ENCODE assay signal across 21 cellular contexts in genomic region chr18:6207119-6207518, GRCh38.
DNase-seq lines count a peak whose midpoint lies in the region; ATAC-seq and TF ChIP-seq lines count a peak whose summit lies in the region.
"Had no signal": no experiment of that assay in that cellular context is flagged by ENCODE, and none has a peak within 500 bp of the region (broad histone marks: within the 10 kb centered on the region; RNA-seq: fewer than 3 reads in every experiment).

No MANE protein-coding gene starts in this region.

- H3K18ac ChIP-seq in IMR-90 (ENCODE audit: low read depth, low read length) (peak overlapping the region; percentile 21; the same call in 1 of the 2 replicates), mesenchymal stem cell (ENCODE audit: low read depth in 1 of 2, low read length in 2 of 2) (no peak overlapping the region)

- H2AK5ac ChIP-seq in IMR-90 (ENCODE audit: low read depth, low read length) (no peak overlapping the region), mesenchymal stem cell (ENCODE audit: low read length, severe bottlenecking) (no peak overlapping the region)

- in situ Hi-C loops in IMR-90 (cut with MboI; ENCODE audit: low sequenced_read_pairs): loop anchor here (25.0 kb wide), 1 partner anchor 680 kb away; no protein-coding TSS in a partner anchor

- no CpG with 5 or more reads among the region's 2 CpGs for WGBS in IMR-90 (ENCODE audit: extremely low coverage in 2 of 2, insufficient read length in 1 of 2), 2 experiments
- 45% methylated on average over 1 of the region's 2 CpGs for WGBS in mesenchymal stem cell

- H3K9ac ChIP-seq in IMR-90 (ENCODE audit: low read depth, low read length) (no peak overlapping the region), mesenchymal stem cell (ENCODE audit: low read length) (no peak overlapping the region)

- no peak for ATAC-seq in IMR-90 (ENCODE audit: low read depth)
- ATAC-seq: activated naive CD8-positive, alpha-beta T cell treated with anti-CD3 and anti-CD28 coated beads, Interleukin-2, amount 50 U/mL, for 24 hours; activated T-cell treated with anti-CD3 and anti-CD28 coated beads, Interleukin-2, amount 50 U/mL, for 4 hours; GM12878; left ventricle myocardium superior; naive thymus-derived CD4-positive, alpha-beta T cell had no signal

- H3K36me3 ChIP-seq in IMR-90 (ENCODE audit: control insufficient read depth, insufficient read depth, low read length) (no peaks in the 10 kb centered on the region), mesenchymal stem cell (ENCODE audit: control insufficient read depth in 1 of 2, insufficient read depth in 2 of 2, low read depth in 1 of 2, low read length in 2 of 2) (no peaks in the 10 kb centered on the region)
- H3K36me3 ChIP-seq: tibial artery had no signal

- intact Hi-C loops in IMR-90 (cut with micrococcal nuclease): no loop called here

- TF ChIP-seq RAD21 in IMR-90 (IDR thresholded peaks at IDR 0.05; ENCODE audit: low read length): no peak

- H3K23ac ChIP-seq in IMR-90 (ENCODE audit: low read depth, low read length) (no peak overlapping the region), mesenchymal stem cell (ENCODE audit: low read length in 2 of 2) (no peak overlapping the region)

- no peak overlapping the region for H2BK15ac ChIP-seq in IMR-90 (ENCODE audit: low read depth, low read length)
- no peak overlapping the region for H2BK15ac ChIP-seq in mesenchymal stem cell (ENCODE audit: low read depth, poor library complexity, severe bottlenecking)

- H3K4ac ChIP-seq in IMR-90 (ENCODE audit: low read depth, low read length) (peak overlapping the region; percentile 11; the same call in 1 of the 2 replicates), mesenchymal stem cell (ENCODE audit: low read depth in 1 of 2, low read length in 2 of 2) (no peak overlapping the region)

- H3K9me3 ChIP-seq in IMR-90 (ENCODE audit: control insufficient read depth, insufficient read depth, low read length) (no peaks in the 10 kb centered on the region), mesenchymal stem cell (ENCODE audit: control insufficient read depth, low read length) (no peaks in the 10 kb centered on the region)
- H3K9me3 ChIP-seq: tibial artery had no signal

- 0 out of 2 replicates have a peak overlapping the region, but pooled peaks have one; percentile 42 for H2BK20ac ChIP-seq in IMR-90 (ENCODE audit: low read depth, low read length)

- TF ChIP-seq POLR2A in IMR-90 (IDR thresholded peaks at IDR 0.05; ENCODE audit: low read depth, low read length): no peak

- peak; percentile 22 for DNase-seq in DMS79 (lab: John Stamatoyannopoulos, UW)
- peak; percentile 19 for DNase-seq in IMR-90
- peak; percentile 37 for DNase-seq in NCI-H774 (lab: John Stamatoyannopoulos, UW)
- DNase-seq in mesenchymal stem cell: peak; percentile 3
- no peak for DNase-seq in occipital lobe (lab: John Stamatoyannopoulos, UW)
- DNase-seq in activated CD4-positive, alpha-beta T cell treated with anti-CD3 and anti-CD28 coated beads, Interleukin-2, amount 50 U/mL, for 48 hours: no peak
- DNase-seq in substantia nigra (lab: John Stamatoyannopoulos, UW): no peak
- DNase-seq: activated CD4-positive, alpha-beta T cell treated with anti-CD3 and anti-CD28 coated beads for 4 hours; activated naive CD8-positive, alpha-beta T cell treated with anti-CD3 and anti-CD28 coated beads, Interleukin-2, amount 50 U/mL, for 24 hours; activated T-cell treated with anti-CD3 and anti-CD28 coated beads, Interleukin-2, amount 50 U/mL, for 4 hours; hypothalamus; Karpas-422; left ventricle myocardium superior; midbrain; naive thymus-derived CD4-positive, alpha-beta T cell; NCI-H2227 treated with DMSO at 0.1 percent for 48 hours; NK-92 treated with Interleukin-12 subunit alpha and Interleukin-12 subunit beta, amount 100 ng/mL, for 24 hours; PC-9; Right ventricle myocardium superior; tibial artery had no signal

- no peak overlapping the region for H2AK9ac ChIP-seq in IMR-90 (replicated peaks; ENCODE audit: low read depth, low read length, poor library complexity)

- no peak overlapping the region for H2AFZ ChIP-seq in IMR-90 (replicated peaks; ENCODE audit: low read length, poor library complexity)
- H2AFZ ChIP-seq in mesenchymal stem cell (ENCODE audit: low read depth, low read length): no peak overlapping the region
- H2AFZ ChIP-seq: PC-9 had no signal

- peaks cover 8% of the 10 kb centered on the region for H3K9me1 ChIP-seq in IMR-90 (ENCODE audit: insufficient read depth, low read length)

- H4K20me1 ChIP-seq in IMR-90 (ENCODE audit: insufficient read depth, low read length): no peaks in the 10 kb centered on the region

- no peak overlapping the region for H4K91ac ChIP-seq in IMR-90 (ENCODE audit: insufficient read depth, low read depth, low read length)
- H4K91ac ChIP-seq in mesenchymal stem cell (ENCODE audit: low read length): no peak overlapping the region

- no peak overlapping the region for H4K5ac ChIP-seq in IMR-90 (ENCODE audit: low read depth, low read length)

- H3K14ac ChIP-seq in IMR-90 (replicated peaks; ENCODE audit: low read depth, low read length) (0 out of 2 replicates have a peak overlapping the region, but pooled peaks have one; percentile 7), mesenchymal stem cell (ENCODE audit: low read length in 2 of 2) (no peak overlapping the region)

- dilution Hi-C loops in IMR-90 (cut with HindIII; ENCODE audit: low sequenced_read_pairs, unreplicated experiment): no loop called here

- TF ChIP-seq CTCF in IMR-90 (conservative IDR thresholded peaks at IDR 0.05; ENCODE audit: low read depth, low read length): no peak

- CTCF ChIA-PET in IMR-90 (lab: Yijun Ruan, JAX): interaction anchor here (0.8 to 2.0 kb wide), 4 partner anchors 9 to 339 kb away, joined by 3 to 5 read pairs (median 3); no protein-coding TSS in a partner anchor

- H3K4me2 ChIP-seq in IMR-90 (ENCODE audit: low read depth, low read length): no peak overlapping the region
- H3K4me2 ChIP-seq in mesenchymal stem cell (ENCODE audit: low read length, poor library complexity, severe bottlenecking): no peak overlapping the region
- H3K4me2 ChIP-seq: PC-9 had no signal

- H4K8ac ChIP-seq in IMR-90 (ENCODE audit: low read depth in 2 of 2, low read length in 2 of 2) (no peak overlapping the region; a peak in 1 of 4 replicates), mesenchymal stem cell (ENCODE audit: low read length) (no peak overlapping the region)

- no peak overlapping the region for H3K56ac ChIP-seq in IMR-90 (ENCODE audit: extremely low read depth, insufficient read depth, low read length)

- H3K4me3 ChIP-seq in IMR-90 (ENCODE audit: insufficient read depth, low read depth, low read length) (no peak overlapping the region), mesenchymal stem cell (ENCODE audit: insufficient read depth in 1 of 2, low read depth in 1 of 2, low read length in 2 of 2) (no peak overlapping the region)
- H3K4me3 ChIP-seq: GM12878, PC-9, tibial artery had no signal

- BruUV-seq in IMR-90 (replicated peaks; lab: Mats Ljungman, UMichigan): no TSS peak

- peak overlapping the region; percentile 60 for H2BK120ac ChIP-seq in IMR-90 (ENCODE audit: low read depth, low read length)
- H2BK120ac ChIP-seq in mesenchymal stem cell (ENCODE audit: low read depth, low read length): no peak overlapping the region

- H3K27ac ChIP-seq in IMR-90 (ENCODE audit: insufficient read depth, low read length) (no peak overlapping the region), mesenchymal stem cell (ENCODE audit: low read length, poor library complexity, severe bottlenecking) (no peak overlapping the region), substantia nigra (ENCODE audit: low read depth, low read length, poor library complexity, severe bottlenecking) (no peak overlapping the region)
- H3K27ac ChIP-seq: PC-9, tibial artery had no signal

- H3K79me1 ChIP-seq in IMR-90 (ENCODE audit: low read depth in 1 of 2, low read length in 2 of 2): no peaks in the 10 kb centered on the region
- H3K79me1 ChIP-seq in mesenchymal stem cell (replicated peaks; ENCODE audit: low read length, poor library complexity, severe bottlenecking): no peaks in the 10 kb centered on the region

- no peak overlapping the region for H2BK12ac ChIP-seq in mesenchymal stem cell (ENCODE audit: low read length in 2 of 2)

- H2BK5ac ChIP-seq in IMR-90 (ENCODE audit: low read depth, low read length, poor library complexity, severe bottlenecking) (no peak overlapping the region), mesenchymal stem cell (ENCODE audit: low read depth, low read length, poor library complexity, severe bottlenecking) (no peak overlapping the region)

- H3K4me1 ChIP-seq in IMR-90 (ENCODE audit: control insufficient read depth, insufficient read depth, low read length): peaks cover 4% of the 10 kb centered on the region; the same call in 1 of the 2 replicates
- no peaks in the 10 kb centered on the region for H3K4me1 ChIP-seq in mesenchymal stem cell (ENCODE audit: control insufficient read depth, insufficient read depth, low read depth, low read length)
- H3K4me1 ChIP-seq: tibial artery had no signal

- POLR2A ChIA-PET in IMR-90 (lab: Charles Lee; ENCODE audit: unreplicated experiment): no interaction called here

- H3K27me3 ChIP-seq in IMR-90 (ENCODE audit: control insufficient read depth, insufficient read depth, low read length) (no peaks in the 10 kb centered on the region), mesenchymal stem cell (ENCODE audit: control insufficient read depth in 1 of 2, insufficient read depth in 1 of 2, low read length in 2 of 2) (no peaks in the 10 kb centered on the region)
- H3K27me3 ChIP-seq: tibial artery had no signal

TF ChIP-seq in IMR-90, 13 proteins besides CTCF, POLR2A, EP300 and RAD21:
- TF ChIP-seq RCOR1 (IDR thresholded peaks at IDR 0.05; ENCODE audit: insufficient replicate concordance, low read length): no peak
- TF ChIP-seq, protein P1, sequence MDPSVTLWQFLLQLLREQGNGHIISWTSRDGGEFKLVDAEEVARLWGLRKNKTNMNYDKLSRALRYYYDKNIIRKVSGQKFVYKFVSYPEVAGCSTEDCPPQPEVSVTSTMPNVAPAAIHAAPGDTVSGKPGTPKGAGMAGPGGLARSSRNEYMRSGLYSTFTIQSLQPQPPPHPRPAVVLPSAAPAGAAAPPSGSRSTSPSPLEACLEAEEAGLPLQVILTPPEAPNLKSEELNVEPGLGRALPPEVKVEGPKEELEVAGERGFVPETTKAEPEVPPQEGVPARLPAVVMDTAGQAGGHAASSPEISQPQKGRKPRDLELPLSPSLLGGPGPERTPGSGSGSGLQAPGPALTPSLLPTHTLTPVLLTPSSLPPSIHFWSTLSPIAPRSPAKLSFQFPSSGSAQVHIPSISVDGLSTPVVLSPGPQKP (IDR thresholded peaks at IDR 0.05; ENCODE audit: borderline replicate concordance, low read depth, low read length): no peak
- TF ChIP-seq BHLHE40 (IDR thresholded peaks at IDR 0.05; ENCODE audit: low read depth, low read length): no peak

Comparison
In these comparisons a context has a peak if more than half of its experiments do, and no peak if none do; other contexts are left out.
1. DNase-seq: peak in DMS79 (single experiment), IMR-90 (single experiment), NCI-H774 (single experiment) and mesenchymal stem cell (single experiment); none in occipital lobe (single experiment), activated CD4-positive, alpha-beta T cell treated with anti-CD3 and anti-CD28 coated beads, Interleukin-2, amount 50 U/mL, for 48 hours (0 of 2) and substantia nigra (0 of 49).